ENCODE assay signal across 23 cellular contexts in the genomic region with DNA sequence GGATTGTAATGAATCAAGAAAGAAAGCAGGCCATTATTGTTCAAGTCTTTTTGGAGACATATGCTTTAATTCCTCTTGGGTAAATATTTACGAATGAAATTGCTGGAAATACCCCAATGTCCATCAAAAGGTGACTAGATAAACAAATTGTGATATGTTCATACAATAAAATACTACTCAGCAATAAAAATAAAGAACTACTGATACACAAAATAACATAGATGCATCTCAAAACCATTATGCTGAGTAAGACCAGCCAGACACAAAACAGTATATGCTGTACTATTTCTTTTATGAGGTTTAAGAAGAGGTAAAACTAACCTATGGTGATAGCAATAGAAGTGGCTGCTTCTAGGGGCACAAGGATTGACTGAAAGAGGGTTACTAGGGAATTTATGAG. TPM values are rescaled to one million over a fixed set of nuclear protein-coding genes. Genes with fewer than 3 reads are reported as not detected.
DNase-seq lines count a peak whose midpoint lies in the region; ATAC-seq, FAIRE-seq and TF ChIP-seq lines count a peak whose summit lies in the region.
"Had no signal": no experiment of that assay in that cellular context is flagged by ENCODE, and none has a peak within 500 bp of the region (broad histone marks: within the 10 kb centered on the region; RNA-seq: fewer than 3 reads in every experiment).

No MANE protein-coding gene starts in this region.

- no peak overlapping the region for H3K9ac ChIP-seq in IMR-90 (ENCODE audit: low read depth, low read length)
- H3K9ac ChIP-seq: BLaER1 treated with 17β-estradiol and CSF1 and Interleukin-3, amounts not matched to agents 10 nM and 100 nM had no signal

- H3K23ac ChIP-seq in IMR-90 (ENCODE audit: low read depth, low read length): no peak overlapping the region

- no peak overlapping the region for H2BK20ac ChIP-seq in IMR-90 (ENCODE audit: low read depth, low read length)

- H2AK9ac ChIP-seq in IMR-90 (replicated peaks; ENCODE audit: low read depth, low read length, poor library complexity): no peak overlapping the region

- no peak overlapping the region for H3K18ac ChIP-seq in IMR-90 (ENCODE audit: low read depth, low read length)

- TF ChIP-seq POLR2A in A549 (IDR thresholded peaks at IDR 0.05; ENCODE audit: low read length) (no peak), IMR-90 (IDR thresholded peaks at IDR 0.05; ENCODE audit: low read depth, low read length) (no peak), body of pancreas (IDR thresholded peaks at IDR 0.05) (no peak)

- WGBS in A549 (ENCODE audit: missing lambda C conversion rate): 77% methylated on average over 1 of the region's 1 CpG
- no CpG with 5 or more reads among the region's 1 CpG for WGBS in IMR-90 (ENCODE audit: extremely low coverage in 2 of 2, insufficient read length in 1 of 2), 2 experiments
- 34 to 56% methylated on average over 1 of the region's 1 CpG for WGBS in body of pancreas, 2 donors

- H2AFZ ChIP-seq in IMR-90 (replicated peaks; ENCODE audit: low read length, poor library complexity): no peak overlapping the region

- H3K27me3 ChIP-seq in IMR-90 (ENCODE audit: control insufficient read depth, insufficient read depth, low read length) (no peaks in the 10 kb centered on the region), body of pancreas (no peaks in the 10 kb centered on the region)
- H3K27me3 ChIP-seq: BLaER1 treated with 17β-estradiol and CSF1 and Interleukin-3, amounts not matched to agents 10 nM and 100 nM had no signal

- no peaks in the 10 kb centered on the region for H3K36me3 Mint-ChIP-seq in activated T-helper 17 cell treated with anti-CD3 and anti-CD28 coated beads, Interleukin-2, amount 50 U/mL, for 72 hours (ENCODE audit: low read depth)
- H3K36me3 Mint-ChIP-seq: CD8-positive, alpha-beta T cell had no signal

- H3K4me1 Mint-ChIP-seq in activated T-helper 17 cell treated with anti-CD3 and anti-CD28 coated beads, Interleukin-2, amount 50 U/mL, for 72 hours: no peaks in the 10 kb centered on the region
- H3K4me1 Mint-ChIP-seq: B cell had no signal

- FAIRE-seq in A549 (lab: Jason Lieb, UNC): no peak
- FAIRE-seq: A204.1, D721Med, G401.6, GM12892, GM18507 had no signal

- no peak for DNase-seq in A549 (ENCODE audit: low read depth in 1 of 2, low spot score in 1 of 2)
- no peak for DNase-seq in IMR-90
- DNase-seq in body of pancreas: no peak
- DNase-seq in KG1 (lab: John Stamatoyannopoulos, UW): no peak
- DNase-seq: 8988T; AML-193; Caco-2; Calu3; CD4-positive, alpha-beta T cell; CD8-positive, alpha-beta T cell; DMS79 treated with DMSO at 0.1 percent for 48 hours; GF-D8 had no signal

- TF ChIP-seq EP300 in A549 (IDR thresholded peaks at IDR 0.05): no peak

- no peak overlapping the region for H3K14ac ChIP-seq in IMR-90 (replicated peaks; ENCODE audit: low read depth, low read length)

- no peaks in the 10 kb centered on the region for H3K79me1 ChIP-seq in IMR-90 (ENCODE audit: low read depth in 1 of 2, low read length in 2 of 2)

- no peaks in the 10 kb centered on the region for H3K9me3 Mint-ChIP-seq in activated T-helper 17 cell treated with anti-CD3 and anti-CD28 coated beads, Interleukin-2, amount 50 U/mL, for 72 hours
- H3K9me3 Mint-ChIP-seq: CD4-positive, alpha-beta T cell; CD8-positive, alpha-beta T cell had no signal

- H2BK15ac ChIP-seq in IMR-90 (ENCODE audit: low read depth, low read length): no peak overlapping the region

- no peak overlapping the region for H3K4ac ChIP-seq in IMR-90 (ENCODE audit: low read depth, low read length)

- no peak overlapping the region for H2BK120ac ChIP-seq in IMR-90 (ENCODE audit: low read depth, low read length)

- no peak overlapping the region for H3K4me3 Mint-ChIP-seq in activated T-helper 17 cell treated with anti-CD3 and anti-CD28 coated beads, Interleukin-2, amount 50 U/mL, for 72 hours
- H3K4me3 Mint-ChIP-seq: B cell; CD4-positive, alpha-beta T cell; CD8-positive, alpha-beta T cell had no signal

- H3K36me3 ChIP-seq in IMR-90 (ENCODE audit: control insufficient read depth, insufficient read depth, low read length) (no peaks in the 10 kb centered on the region), body of pancreas (replicated peaks in 1 of 2; ENCODE audit: insufficient read depth in 1 of 2, low read depth in 2 of 2) (no peaks in the 10 kb centered on the region)
- H3K36me3 ChIP-seq: BLaER1 treated with 17β-estradiol and CSF1 and Interleukin-3, amounts not matched to agents 10 nM and 100 nM had no signal

- H3K4me2 ChIP-seq in A549 (no peak overlapping the region), IMR-90 (ENCODE audit: low read depth, low read length) (no peak overlapping the region)
- H3K4me2 ChIP-seq: BLaER1 treated with 17β-estradiol and CSF1 and Interleukin-3, amounts not matched to agents 10 nM and 100 nM had no signal

- H3K4me1 ChIP-seq in A549 (peaks cover 37% of the 10 kb centered on the region), IMR-90 (ENCODE audit: control insufficient read depth, insufficient read depth, low read length) (peaks cover 5% of the 10 kb centered on the region), body of pancreas (no peaks in the 10 kb centered on the region)
- H3K4me1 ChIP-seq: BLaER1 treated with 17β-estradiol and CSF1 and Interleukin-3, amounts not matched to agents 10 nM and 100 nM had no signal

- no peak overlapping the region for H4K91ac ChIP-seq in IMR-90 (ENCODE audit: insufficient read depth, low read depth, low read length)

- intact Hi-C loops in IMR-90 (cut with micrococcal nuclease) (no loop called here), body of pancreas (cut with DNase I) (no loop called here)

- H4K20me1 ChIP-seq in IMR-90 (ENCODE audit: insufficient read depth, low read length): no peaks in the 10 kb centered on the region
- H4K20me1 ChIP-seq: BLaER1 treated with 17β-estradiol and CSF1 and Interleukin-3, amounts not matched to agents 10 nM and 100 nM had no signal

- no peak overlapping the region for H4K5ac ChIP-seq in IMR-90 (ENCODE audit: low read depth, low read length)

- peak overlapping the region in 1 of 2 experiments; percentile 74; a peak in 2 of 6 replicates for H3K27ac ChIP-seq in A549
- H3K27ac ChIP-seq in IMR-90 (ENCODE audit: insufficient read depth, low read length): no peak overlapping the region
- no peak overlapping the region for H3K27ac ChIP-seq in body of pancreas
- H3K27ac ChIP-seq: BLaER1 treated with 17β-estradiol and CSF1 and Interleukin-3, amounts not matched to agents 10 nM and 100 nM; C4-2B had no signal

- H3K56ac ChIP-seq in IMR-90 (ENCODE audit: extremely low read depth, insufficient read depth, low read length): no peak overlapping the region

- dilution Hi-C loops in IMR-90 (cut with HindIII; ENCODE audit: low sequenced_read_pairs, unreplicated experiment): no loop called here

- no peak for ATAC-seq in A549
- ATAC-seq in IMR-90 (ENCODE audit: low read depth): no peak
- ATAC-seq in activated T-helper 17 cell treated with anti-CD3 and anti-CD28 coated beads, Interleukin-2, amount 50 U/mL, for 72 hours (replicated peaks): no peak
- no peak for ATAC-seq in body of pancreas
- ATAC-seq in HG03159 (IDR thresholded peaks at IDR 0.05; ENCODE audit: unreplicated experiment): no peak
- ATAC-seq: CD8-positive, alpha-beta T cell; GM12878 had no signal

- CTCF ChIA-PET in A549 (lab: Yijun Ruan, JAX) (no interaction called here), IMR-90 (lab: Yijun Ruan, JAX) (no interaction called here)

- TF ChIP-seq CTCF in A549 (IDR thresholded peaks at IDR 0.05) (no peak), IMR-90 (conservative IDR thresholded peaks at IDR 0.05; ENCODE audit: low read depth, low read length) (no peak), body of pancreas (IDR thresholded peaks at IDR 0.05) (no peak)

- POLR2A ChIA-PET in A549 (lab: Yijun Ruan, JAX) (no interaction called here), IMR-90 (lab: Charles Lee; ENCODE audit: unreplicated experiment) (no interaction called here)

- H3K27ac Mint-ChIP-seq in activated T-helper 17 cell treated with anti-CD3 and anti-CD28 coated beads, Interleukin-2, amount 50 U/mL, for 72 hours: peak overlapping the region; percentile 32
- H3K27ac Mint-ChIP-seq: B cell; CD4-positive, alpha-beta T cell; CD8-positive, alpha-beta T cell had no signal

- no peak overlapping the region for H2AK5ac ChIP-seq in IMR-90 (ENCODE audit: low read depth, low read length)

- no peaks in the 10 kb centered on the region for H3K9me1 ChIP-seq in IMR-90 (ENCODE audit: insufficient read depth, low read length)

- H2BK5ac ChIP-seq in IMR-90 (ENCODE audit: low read depth, low read length, poor library complexity, severe bottlenecking): no peak overlapping the region

- H4K8ac ChIP-seq in IMR-90 (ENCODE audit: low read depth in 2 of 2, low read length in 2 of 2): no peak overlapping the region

- TF ChIP-seq RAD21 in A549 (conservative IDR thresholded peaks at IDR 0.05 in 1 of 2, IDR thresholded peaks at IDR 0.05 in 1 of 2): no peak
- TF ChIP-seq RAD21 in IMR-90 (IDR thresholded peaks at IDR 0.05; ENCODE audit: low read length): no peak

- BruUV-seq in IMR-90 (replicated peaks; lab: Mats Ljungman, UMichigan): no TSS peak

- no peaks in the 10 kb centered on the region for H3K9me3 ChIP-seq in A549
- no peaks in the 10 kb centered on the region for H3K9me3 ChIP-seq in IMR-90 (ENCODE audit: control insufficient read depth, insufficient read depth, low read length)
- no peaks in the 10 kb centered on the region for H3K9me3 ChIP-seq in body of pancreas
- H3K9me3 ChIP-seq: Caco-2 had no signal

- in situ Hi-C loops in IMR-90 (cut with MboI; ENCODE audit: low sequenced_read_pairs): no loop called here

- no peak overlapping the region for H3K4me3 ChIP-seq in A549
- no peak overlapping the region for H3K4me3 ChIP-seq in IMR-90 (ENCODE audit: insufficient read depth, low read depth, low read length)
- no peak overlapping the region for H3K4me3 ChIP-seq in body of pancreas
- H3K4me3 ChIP-seq: BLaER1 treated with 17β-estradiol and CSF1 and Interleukin-3, amounts not matched to agents 10 nM and 100 nM; GM12878 had no signal

- peaks cover 17% of the 10 kb centered on the region for H3K27me3 Mint-ChIP-seq in activated T-helper 17 cell treated with anti-CD3 and anti-CD28 coated beads, Interleukin-2, amount 50 U/mL, for 72 hours

TF ChIP-seq in A549, 52 proteins besides CTCF, POLR2A, EP300 and RAD21 (continues in another document):
- TF ChIP-seq KDM5A (IDR thresholded peaks at IDR 0.05): no peak

TF ChIP-seq in IMR-90, 13 proteins besides CTCF, POLR2A, EP300 and RAD21 (continues in another document):
- no peak for TF ChIP-seq MAZ (IDR thresholded peaks at IDR 0.05; ENCODE audit: borderline replicate concordance, low read depth, low read length)

RNA-seq across cellular contexts. Expression of a gene that starts 28.8 kb away (rescaled TPM):
- 46.7 and 54.6 TPM in 2 replicates for polyA plus RNA-seq in A549 (2011; rRNA removed)
- 13.9 and 16.6 TPM in 2 replicates for polyA plus RNA-seq in A549 (2012; cell fraction: cytosol; rRNA removed)
- polyA plus RNA-seq in A549 (2012; cell fraction: nucleus; rRNA removed): 22.4 and 32.8 TPM in 2 replicates
- 21.7 to 25.1 TPM (median 23.7 TPM) in 3 replicates for polyA plus RNA-seq in A549 (2017; fragmentation: RNase III; extraction: RNeasy Plus Mini Kit Qiagen cat#74134 plus additional on column Dnase treatment)
- polyA minus RNA-seq in A549 (2011; rRNA and poly(A)+ RNA removed): 74.8 and 83.3 TPM in 2 replicates
- total RNA-seq in IMR-90 (2012; rRNA removed): 32.6 and 32.8 TPM in 2 replicates
- polyA plus RNA-seq in IMR-90 (2012; rRNA removed): 12.0 and 13.8 TPM in 2 replicates
- 8.9 and 11.1 TPM in 2 replicates for polyA plus RNA-seq in IMR-90 (2012; cell fraction: cytosol; rRNA removed)
- 15.7 and 33.1 TPM in 2 replicates for polyA plus RNA-seq in IMR-90 (2012; cell fraction: nucleus; rRNA removed; ENCODE audit: low replicate concordance)
- 10 to 100 TPM; 22.2 to 27.3 TPM for total RNA-seq in activated T-helper 17 cell treated with anti-CD3 and anti-CD28 coated beads, Interleukin-2, amount 50 U/mL, for 72 hours
- total RNA-seq in body of pancreas: 10 to 100 TPM; 44.4 to 50.4 TPM
